27 cellular contexts compared by ENCODE assay signal in the genomic region with DNA sequence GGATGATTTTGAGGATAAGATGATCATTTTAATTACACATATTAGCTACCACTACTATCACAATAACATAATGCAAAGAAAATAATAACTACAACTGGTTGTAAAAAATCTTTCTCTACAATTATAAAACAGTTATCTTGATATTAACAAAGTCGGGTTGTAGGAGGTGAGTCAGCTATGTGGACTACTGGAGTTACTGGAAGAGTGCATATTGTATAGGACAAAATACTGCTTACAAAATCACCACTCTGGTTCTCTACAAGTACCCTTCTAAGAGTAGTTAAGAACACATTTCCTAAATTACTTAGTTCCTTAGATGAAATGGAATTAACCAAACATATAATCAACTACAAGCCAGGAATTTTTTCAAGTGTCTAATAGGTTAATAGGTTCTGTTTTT.
"Had no signal": no experiment of that assay in that cellular context is flagged by ENCODE, and none has a peak within 500 bp of the region (broad histone marks: within the 10 kb centered on the region; RNA-seq: fewer than 3 reads in every experiment).

No MANE protein-coding gene starts in this region.

- H3K36me3 ChIP-seq: neutrophil, ovary, right lobe of liver, sigmoid colon, thoracic aorta, thyroid gland, uterus had no signal

- H3K27ac ChIP-seq: neutrophil, ovary, parathyroid adenoma, psoas muscle, right lobe of liver, sigmoid colon, stomach, thoracic aorta, thyroid gland, tibial nerve, upper lobe of left lung, uterus had no signal

- H3K4me1 ChIP-seq: parathyroid adenoma, right lobe of liver, thyroid gland, uterus had no signal

- H3K4me3 ChIP-seq: ovary, psoas muscle, right lobe of liver, sigmoid colon, stomach, thoracic aorta, thyroid gland, tibial nerve, upper lobe of left lung, uterus had no signal

- DNase-seq: naive thymus-derived CD8-positive, alpha-beta T cell; nephron progenitor cell; nucleus accumbens; ovary; posterior cingulate gyrus; psoas muscle; right cardiac atrium; right lobe of liver; sigmoid colon; small intestine; stimulated activated CD4-positive, alpha-beta T cell treated with anti-CD3 and anti-CD28 coated beads, Interleukin-15, amount 100 ng/mL, for 24 hours; stimulated activated CD4-positive, alpha-beta T cell treated with anti-CD3 and anti-CD28 coated beads, Interleukin-2, amount 100 ng/mL, for 24 hours; stimulated activated CD4-positive, alpha-beta T cell treated with anti-CD3 and anti-CD28 coated beads, Interleukin-2, amount 100 ng/mL, for 48 hours; stimulated activated CD4-positive, alpha-beta T cell treated with anti-CD3 and anti-CD28 coated beads, Interleukin-4, amount 100 ng/mL, for 24 hours; stimulated activated naive B cell treated with anti-CD40 and anti-IgM and Interleukin-4, amounts not matched to agents 10 μg/mL and 1 μg/mL and 100 μg/mL, for 72 hours; stimulated activated naive CD4-positive, alpha-beta T cell treated with Interleukin-2 at 50 U/mL for 16 hours; stomach; thyroid gland; trophoblast cell; upper lobe of left lung; uterus had no signal

- H3K27me3 ChIP-seq: ovary, right lobe of liver, sigmoid colon, stomach, thyroid gland, tibial nerve, upper lobe of left lung, uterus had no signal

- ATAC-seq: naive thymus-derived CD8-positive, alpha-beta T cell; natural killer cell treated with Interleukin-12 subunit alpha and Interleukin-12 subunit beta and Interleukin-15 and Interleukin-18, amount 100 ng/mL, for 72 hours; psoas muscle; right cardiac atrium; right lobe of liver; stimulated activated effector memory CD8-positive, alpha-beta T cell treated with anti-CD3 and anti-CD28 coated beads, Interleukin-12 subunit alpha, Interleukin-12 subunit beta, amount 100 ng/mL, for 72 hours; stimulated activated naive B cell treated with anti-CD40 and anti-IgM and Interleukin-4, amounts not matched to agents 10 μg/mL and 1 μg/mL and 100 μg/mL, for 72 hours had no signal

- H3K9me3 ChIP-seq: neutrophil, ovary, psoas muscle, right lobe of liver, sigmoid colon, stomach, thoracic aorta, thyroid gland, tibial nerve, upper lobe of left lung, uterus had no signal
